In the genomic region with DNA sequence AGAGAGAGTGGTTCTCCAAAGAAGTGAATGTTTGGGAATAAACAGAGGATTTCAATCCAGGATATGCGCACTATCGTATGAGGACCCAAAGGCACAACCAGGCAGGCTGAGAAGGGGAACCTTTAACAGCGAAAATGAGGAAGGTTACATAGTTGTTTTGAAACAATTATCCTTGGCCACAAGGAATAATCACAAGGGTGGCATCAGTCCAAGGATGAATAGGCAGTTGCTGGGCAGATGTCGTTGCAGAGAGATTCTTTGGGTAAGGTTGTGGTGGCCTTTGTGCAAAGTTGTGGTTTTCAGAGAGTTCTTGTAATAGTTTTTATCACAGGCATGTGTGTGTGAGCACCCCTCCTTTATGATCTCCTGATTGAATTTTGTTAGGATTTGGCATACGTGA, we compare ENCODE assay signal across 7 cellular contexts.
DNase-seq lines count a peak whose midpoint lies in the region; ATAC-seq, FAIRE-seq and TF ChIP-seq lines count a peak whose summit lies in the region.
"Not testable (repeated sequence)": the region's sequence is repeated elsewhere in the genome, so short reads cannot be mapped to it uniquely, and the experiment has no call there.

No MANE protein-coding gene starts in this region.

- TF ChIP-seq RAD21 in K562 (CRISPR knock-in tag; conservative IDR thresholded peaks at IDR 0.05 in 1 of 2, IDR thresholded peaks at IDR 0.05 in 1 of 2): not testable (repeated sequence)

- not testable (repeated sequence) for TF ChIP-seq POLR2A in K562 (conservative IDR thresholded peaks at IDR 0.05)

- not testable (repeated sequence) for H3K27ac ChIP-seq in K562 (ENCODE audit: extremely low read depth, low read depth, low read length); heart right ventricle

- WGBS in K562 (ENCODE audit: insufficient coverage, low coverage, missing lambda C conversion rate): 10% methylated on average over 2 of the region's 5 CpGs
- WGBS in heart right ventricle, 2 donors: 79 to 86% methylated on average over 3 of the region's 5 CpGs

- not testable (repeated sequence) for H3K79me2 ChIP-seq in K562 (ENCODE audit: control insufficient read depth, insufficient read depth, low read length)

- H3K4me3 ChIP-seq in K562, heart right ventricle: not testable (repeated sequence)

- peak; percentile 67 for FAIRE-seq in K562 (lab: Jason Lieb, UNC)

- DNase-seq in Daoy (ENCODE audit: low read depth) (peak; percentile 49), HT1080 (ENCODE audit: low read depth) (peak; percentile 5), NOMO-1 (lab: John Stamatoyannopoulos, UW; ENCODE audit: unreplicated experiment in 2 of 2) (peak; percentile 48 to 64), SKM-1 treated with dmso at 0.1 percent for 144 hours (lab: John Stamatoyannopoulos, UW; ENCODE audit: unreplicated experiment) (peak; percentile 2), myocyte (ENCODE audit: low read depth) (peak; percentile 89)
- not testable (repeated sequence) for DNase-seq in K562 (ENCODE audit: extremely low read depth in 1 of 4, low spot score in 3 of 4); heart right ventricle

- not testable (repeated sequence) for H3K36me3 ChIP-seq in K562 (ENCODE audit: control insufficient read depth, insufficient read depth, low read length); heart right ventricle

- not testable (repeated sequence) for ATAC-seq in K562
- peak in 5 of 8 donors; percentile 22 to 55 (median 31) for ATAC-seq in heart right ventricle

- intact Hi-C loops in K562 (cut with micrococcal nuclease); heart right ventricle (cut with DNase I): not testable (repeated sequence)

- H2AFZ ChIP-seq in K562 (ENCODE audit: low read depth, low read length): not testable (repeated sequence)

- H3K4me2 ChIP-seq in K562 (ENCODE audit: insufficient read depth, low read length): not testable (repeated sequence)

- BruUV-seq in K562 (replicated peaks; lab: Mats Ljungman, UMichigan): not testable (repeated sequence)

- not testable (repeated sequence) for H3K27me3 ChIP-seq in K562 (ENCODE audit: control insufficient read depth in 2 of 2, insufficient read depth in 2 of 2, low read length in 2 of 2)
- H3K27me3 ChIP-seq in heart right ventricle: peaks cover 0 to 18% (median 4%) of the 10 kb centered on the region in 7 donors

- H3K9me1 ChIP-seq in K562 (ENCODE audit: control insufficient read depth, insufficient read depth, low read length): not testable (repeated sequence)

- not testable (repeated sequence) for TF ChIP-seq CTCF in K562 (IDR thresholded peaks at IDR 0.05 in 2 of 3, conservative IDR thresholded peaks at IDR 0.05 in 1 of 3; ENCODE audit: insufficient read depth in 2 of 3, low read depth in 1 of 3, low read length in 3 of 3); heart right ventricle (IDR thresholded peaks at IDR 0.05)

- not testable (repeated sequence) for H3K9ac ChIP-seq in K562 (ENCODE audit: insufficient read depth in 1 of 2, low read depth in 2 of 2, low read length in 2 of 2)

- POLR2A ChIA-PET in K562 (lab: Yijun Ruan, JAX): not testable (repeated sequence)

- H3K9me3 ChIP-seq in K562 (replicated peaks; ENCODE audit: control insufficient read depth, insufficient read depth, low read depth, low read length); heart right ventricle: not testable (repeated sequence)

- in situ Hi-C loops in K562 (cut with MboI): not testable (repeated sequence)

- not testable (repeated sequence) for H4K20me1 ChIP-seq in K562 (replicated peaks; ENCODE audit: control insufficient read depth, insufficient read depth, low read length)

- CTCF ChIA-PET in K562 (lab: Yijun Ruan, JAX; ENCODE audit: low intra/inter-chr PET ratio): not testable (repeated sequence)

- TF ChIP-seq EP300 in K562 (IDR thresholded peaks at IDR 0.05; ENCODE audit: low read length): not testable (repeated sequence)

- not testable (repeated sequence) for H3K4me1 ChIP-seq in K562 (replicated peaks in 1 of 2; ENCODE audit: control insufficient read depth in 2 of 2, insufficient read depth in 2 of 2, low read length in 2 of 2); heart right ventricle
